Comparison of ENCODE assay signal across 8 cellular contexts in genomic region chr16:16593145-16593842, GRCh38.
DNase-seq lines count a peak whose midpoint lies in the region; ATAC-seq and TF ChIP-seq lines count a peak whose summit lies in the region.
"Not testable (repeated sequence)": the region's sequence is repeated elsewhere in the genome, so short reads cannot be mapped to it uniquely, and the experiment has no call there.

No MANE protein-coding gene starts in this region.

- not testable (repeated sequence) for H3K4me1 ChIP-seq in effector memory CD4-positive, alpha-beta T cell (ENCODE audit: control insufficient read depth, insufficient read depth, low read length, poor library complexity, severe bottlenecking); right lobe of liver

- DNase-seq in AG04450 (ENCODE audit: low read depth, low spot score), result not testable (repeated sequence)
- DNase-seq in LoVo (ENCODE audit: low spot score) (peak; percentile 1), SK-N-DZ (ENCODE audit: low spot score) (peak; percentile 25), activated T-cell treated with anti-CD3 and anti-CD28 coated beads for 24 hours (ENCODE audit: low read depth) (peak; percentile 53), right lobe of liver (peak in 1 of 3 donors; percentile 21)
- peak in 2 of 3 donors; percentile 6 to 12 for DNase-seq in effector memory CD4-positive, alpha-beta T cell
- peak; percentile 6 for DNase-seq in stimulated activated CD4-positive, alpha-beta T cell treated with anti-CD3 and anti-CD28 coated beads, Interleukin-2, amount 100 ng/mL, for 4 hours (ENCODE audit: low read depth)

- not testable (repeated sequence) for TF ChIP-seq POLR2A in right lobe of liver (IDR thresholded peaks at IDR 0.05)

- H3K27ac ChIP-seq in AG04450 (ENCODE audit: low read depth, low read length); effector memory CD4-positive, alpha-beta T cell (ENCODE audit: insufficient read depth, low read length, poor library complexity, severe bottlenecking); right lobe of liver: not testable (repeated sequence)

- H3K36me3 ChIP-seq in effector memory CD4-positive, alpha-beta T cell (ENCODE audit: control insufficient read depth, insufficient read depth, low read length); right lobe of liver: not testable (repeated sequence)

- 4% methylated on average over 17 of the region's 20 CpGs for WGBS in right lobe of liver (ENCODE audit: insufficient coverage, low coverage, low lambda C conversion rate, missing lambda C conversion rate)

- intact Hi-C loops in right lobe of liver (cut with DNase I), result not testable (repeated sequence)

- not testable (repeated sequence) for H3K27me3 ChIP-seq in AG04450 (ENCODE audit: control insufficient read depth, insufficient read depth, low read length); effector memory CD4-positive, alpha-beta T cell (replicated peaks; ENCODE audit: control insufficient read depth, insufficient read depth, low read length, poor library complexity, severe bottlenecking); right lobe of liver

- peak; percentile 54 for TF ChIP-seq CTCF in AG04450 (IDR thresholded peaks at IDR 0.05; ENCODE audit: low read depth, low read length)
- TF ChIP-seq CTCF in right lobe of liver (IDR thresholded peaks at IDR 0.05), result peak; percentile 52 to 59 (median 55)

- not testable (repeated sequence) for H3K9me3 ChIP-seq in AG04450 (ENCODE audit: control insufficient read depth, insufficient read depth, low read length); effector memory CD4-positive, alpha-beta T cell (ENCODE audit: control insufficient read depth, low read length); right lobe of liver

- POLR2A ChIA-PET in AG04450 (lab: Yijun Ruan, JAX), result not testable (repeated sequence)

- ATAC-seq in GM18867 (IDR thresholded peaks at IDR 0.05; ENCODE audit: unreplicated experiment), result peak; percentile 75
- peak; percentile 91 to 97 (median 94) for ATAC-seq in right lobe of liver

- CTCF ChIA-PET in AG04450 (lab: Charles Lee), result not testable (repeated sequence)

- not testable (repeated sequence) for H3K4me3 ChIP-seq in AG04450 (ENCODE audit: low read depth, low read length); effector memory CD4-positive, alpha-beta T cell (ENCODE audit: insufficient read depth, low read depth, low read length, poor library complexity, severe bottlenecking); right lobe of liver
